9 cellular contexts compared by ENCODE assay signal in genomic region chr7:118214051-118214832, GRCh38.
DNase-seq lines count a peak whose midpoint lies in the region; ATAC-seq and TF ChIP-seq lines count a peak whose summit lies in the region.
"Had no signal": no experiment of that assay in that cellular context is flagged by ENCODE, and none has a peak within 500 bp of the region (broad histone marks: within the 10 kb centered on the region; RNA-seq: fewer than 3 reads in every experiment).

No MANE protein-coding gene starts in this region.

- H3K27me3 ChIP-seq in KMS-11 (ENCODE audit: insufficient read depth, low read depth): no peaks in the 10 kb centered on the region
- no peaks in the 10 kb centered on the region for H3K27me3 ChIP-seq in iPS-15b (ENCODE audit: control insufficient read depth, insufficient read depth, low read length)

- no peaks in the 10 kb centered on the region for H3K9me3 ChIP-seq in iPS-15b (ENCODE audit: control insufficient read depth, insufficient read depth, low read length)

- H3K36me3 ChIP-seq in KMS-11 (ENCODE audit: insufficient read depth) (no peaks in the 10 kb centered on the region), iPS-15b (ENCODE audit: control insufficient read depth, insufficient read depth, low read length) (no peaks in the 10 kb centered on the region)

- peaks cover 35% of the 10 kb centered on the region for H3K27me3 Mint-ChIP-seq in T-helper 1 cell treated with Interleukin-12 subunit alpha and Interleukin-12 subunit beta and Interleukin-4 antibody, amounts not matched to agents 30 μg/mL and 1 μg/mL, for 36 hours (ENCODE audit: low read depth)

- no peaks in the 10 kb centered on the region for H3K36me3 Mint-ChIP-seq in T-helper 1 cell treated with Interleukin-12 subunit alpha and Interleukin-12 subunit beta and Interleukin-4 antibody, amounts not matched to agents 30 μg/mL and 1 μg/mL, for 36 hours (ENCODE audit: low read depth)

- TF ChIP-seq CTCF in KMS-11 (conservative IDR thresholded peaks at IDR 0.05; ENCODE audit: low read depth, low read length): no peak

- no peak overlapping the region for H3K4me3 ChIP-seq in KMS-11 (IDR thresholded peaks at IDR 0.05; ENCODE audit: insufficient read depth, low read depth, low read length)
- peak overlapping the region; percentile 52 for H3K4me3 ChIP-seq in iPS-15b (ENCODE audit: low read depth, low read length)

- peak overlapping the region; percentile 6; the same call in 1 of the 2 replicates for H3K9ac ChIP-seq in KMS-11
- peak overlapping the region; percentile 79 for H3K9ac ChIP-seq in iPS-15b (ENCODE audit: low read depth, low read length)

- H3K27ac Mint-ChIP-seq in T-helper 1 cell treated with Interleukin-12 subunit alpha and Interleukin-12 subunit beta and Interleukin-4 antibody, amounts not matched to agents 30 μg/mL and 1 μg/mL, for 36 hours: no peak overlapping the region

- H3K79me2 ChIP-seq in KMS-11 (ENCODE audit: insufficient read depth, low read depth): no peaks in the 10 kb centered on the region

- H3K4me2 ChIP-seq in KMS-11: peak overlapping the region; percentile 33

- peak overlapping the region; percentile 78 for H3K4me3 Mint-ChIP-seq in T-helper 1 cell treated with Interleukin-12 subunit alpha and Interleukin-12 subunit beta and Interleukin-4 antibody, amounts not matched to agents 30 μg/mL and 1 μg/mL, for 36 hours

- H3K4me1 Mint-ChIP-seq in T-helper 1 cell treated with Interleukin-12 subunit alpha and Interleukin-12 subunit beta and Interleukin-4 antibody, amounts not matched to agents 30 μg/mL and 1 μg/mL, for 36 hours (ENCODE audit: low read depth): peaks cover 11% of the 10 kb centered on the region

- peak; percentile 98 for ATAC-seq in GM21515 (IDR thresholded peaks at IDR 0.05; ENCODE audit: unreplicated experiment)

- H3K27ac ChIP-seq in KMS-11: no peak overlapping the region
- H3K27ac ChIP-seq: epithelial cell of prostate had no signal

- DNase-seq in DMS53 (lab: John Stamatoyannopoulos, UW) (peak; percentile 91), amygdala (lab: John Stamatoyannopoulos, UW) (peak in 55 of 56 donors; percentile 6 to 86 (median 59)), NCI-H2196 treated with DMSO at 0.1 percent for 48 hours (lab: John Stamatoyannopoulos, UW; ENCODE audit: unreplicated experiment) (no peak)
- peak; percentile 48 to 64 for DNase-seq in stimulated activated CD4-positive, alpha-beta T cell treated with anti-CD3 and anti-CD28 coated beads, Interleukin-15, amount 100 ng/mL, for 48 hours (ENCODE audit: low read depth in 2 of 2)

- H4K20me1 ChIP-seq in KMS-11 (ENCODE audit: insufficient read depth): no peaks in the 10 kb centered on the region

- no peaks in the 10 kb centered on the region for H3K9me3 Mint-ChIP-seq in T-helper 1 cell treated with Interleukin-12 subunit alpha and Interleukin-12 subunit beta and Interleukin-4 antibody, amounts not matched to agents 30 μg/mL and 1 μg/mL, for 36 hours

- peak overlapping the region; percentile 58 for H2AFZ ChIP-seq in KMS-11 (ENCODE audit: low read depth)

- H3K4me1 ChIP-seq in KMS-11 (ENCODE audit: low read depth, poor library complexity, severe bottlenecking) (no peaks in the 10 kb centered on the region), iPS-15b (ENCODE audit: control insufficient read depth, insufficient read depth, low read length) (no peaks in the 10 kb centered on the region)
